In the genomic region with DNA sequence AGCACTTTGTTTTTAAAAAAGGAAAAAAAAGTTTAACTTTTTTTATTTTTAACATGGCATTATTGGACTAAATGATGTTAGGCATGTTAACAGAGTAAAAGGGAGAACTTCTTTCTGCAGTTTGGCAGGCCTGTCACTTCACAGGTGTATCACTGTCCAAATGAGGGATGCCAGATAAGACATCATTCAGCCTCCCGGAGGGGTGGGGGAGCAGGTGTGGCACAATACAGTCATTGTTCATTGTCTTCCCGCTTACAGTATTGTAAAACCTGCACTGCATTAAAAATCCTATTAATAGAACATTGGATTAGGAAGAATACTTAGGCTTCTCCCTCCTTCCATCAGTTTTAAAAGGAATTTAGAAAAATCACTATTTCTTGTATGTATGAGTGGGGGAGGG, we compare ENCODE assay signal across 12 cellular contexts.
DNase-seq lines count a peak whose midpoint lies in the region; TF ChIP-seq lines count a peak whose summit lies in the region.
"Had no signal": no experiment of that assay in that cellular context is flagged by ENCODE, and none has a peak within 500 bp of the region (broad histone marks: within the 10 kb centered on the region; RNA-seq: fewer than 3 reads in every experiment).

No MANE protein-coding gene starts in this region.

- H3K4me3 ChIP-seq in OCI-LY7 (ENCODE audit: low read depth, low read length, poor library complexity, severe bottlenecking): no peak overlapping the region
- H3K4me3 ChIP-seq in suprapubic skin: no peak overlapping the region
- no peak overlapping the region for H3K4me3 ChIP-seq in Caco-2 (ENCODE audit: low read depth, low read length)

- H4K20me1 ChIP-seq in OCI-LY7 (ENCODE audit: insufficient read depth, low read length): no peaks in the 10 kb centered on the region

- H2AFZ ChIP-seq in OCI-LY7 (ENCODE audit: low read length): no peak overlapping the region

- intact Hi-C loops in OCI-LY7 (cut with micrococcal nuclease; ENCODE audit: unreplicated experiment) (no loop called here), Caco-2 (cut with micrococcal nuclease; ENCODE audit: unreplicated experiment) (no loop called here)

- no peaks in the 10 kb centered on the region for H3K9me3 ChIP-seq in OCI-LY7 (ENCODE audit: low read length)
- H3K9me3 ChIP-seq in suprapubic skin: no peaks in the 10 kb centered on the region
- H3K9me3 ChIP-seq in Caco-2: no peaks in the 10 kb centered on the region

- DNase-seq in OCI-LY7 (ENCODE audit: low spot score) (no peak), epithelial cell of prostate (ENCODE audit: low read depth, low spot score) (no peak), suprapubic skin (ENCODE audit: low spot score in 2 of 2) (no peak), Caco-2 (no peak), AG08395 (ENCODE audit: low spot score) (no peak)
- no peak for DNase-seq in activated CD4-positive, alpha-beta T cell treated with anti-CD3 and anti-CD28 coated beads, Interleukin-2, amount 50 U/mL, for 1 hour
- DNase-seq: activated CD4-positive, alpha-beta memory T cell treated with anti-CD3 and anti-CD28 coated beads, Interleukin-2, amount 10 ng/mL, durations not matched to agents 7 days and 5 days; activated gamma-delta T cell; natural killer cell; T-helper 17 cell had no signal

- peaks cover 65% of the 10 kb centered on the region for H3K4me1 ChIP-seq in OCI-LY7 (ENCODE audit: insufficient read depth, low read length, poor library complexity, severe bottlenecking)
- peaks cover 20% of the 10 kb centered on the region for H3K4me1 ChIP-seq in suprapubic skin
- H3K4me1 ChIP-seq in Caco-2: peaks cover 13% of the 10 kb centered on the region; the same call in 1 of the 2 replicates

- no peaks in the 10 kb centered on the region for H3K36me3 ChIP-seq in OCI-LY7 (ENCODE audit: insufficient read depth, low read length)
- no peaks in the 10 kb centered on the region for H3K36me3 ChIP-seq in suprapubic skin
- H3K36me3 ChIP-seq in Caco-2 (ENCODE audit: control insufficient read depth, insufficient read depth, low read length): no peaks in the 10 kb centered on the region

- no peak for TF ChIP-seq POLR2A in suprapubic skin (IDR thresholded peaks at IDR 0.05)

- 41% methylated on average over 2 of the region's 2 CpGs for WGBS in suprapubic skin

- no peak overlapping the region for H3K4me3 Mint-ChIP-seq in Caco-2 (ENCODE audit: unreplicated experiment)
- H3K4me3 Mint-ChIP-seq: activated CD4-positive, alpha-beta memory T cell treated with anti-CD3 and anti-CD28 coated beads, Interleukin-2, amount 10 ng/mL, durations not matched to agents 7 days and 5 days; central memory CD8-positive, alpha-beta T cell; natural killer cell had no signal

- no peaks in the 10 kb centered on the region for H3K9me3 Mint-ChIP-seq in Caco-2 (ENCODE audit: unreplicated experiment)
- H3K9me3 Mint-ChIP-seq: activated CD4-positive, alpha-beta memory T cell treated with anti-CD3 and anti-CD28 coated beads, Interleukin-2, amount 10 ng/mL, durations not matched to agents 7 days and 5 days; central memory CD8-positive, alpha-beta T cell; natural killer cell had no signal

- H3K27ac ChIP-seq in OCI-LY7 (ENCODE audit: low read depth, low read length, poor library complexity, severe bottlenecking): no peak overlapping the region
- peak overlapping the region; percentile 85 for H3K27ac ChIP-seq in epithelial cell of prostate
- peak overlapping the region; percentile 27 for H3K27ac ChIP-seq in suprapubic skin

- POLR2A ChIA-PET in OCI-LY7 (lab: Charles Lee) (interaction anchor here (1.4 to 2.2 kb wide), 2 partner anchors 10 to 39 kb away, joined by 3 to 5 read pairs; no protein-coding TSS in a partner anchor), Caco-2 (lab: Charles Lee) (no interaction called here)

- no peak for TF ChIP-seq CTCF in OCI-LY7 (conservative IDR thresholded peaks at IDR 0.05; ENCODE audit: low read length)
- TF ChIP-seq CTCF in suprapubic skin (IDR thresholded peaks at IDR 0.05): no peak
- TF ChIP-seq CTCF in Caco-2 (IDR thresholded peaks at IDR 0.05; ENCODE audit: insufficient read depth in 1 of 2, low read depth in 1 of 2, low read length in 1 of 2, severe bottlenecking in 1 of 2, unreplicated experiment in 1 of 2): no peak

- no peak overlapping the region for H3K27ac Mint-ChIP-seq in Caco-2 (ENCODE audit: unreplicated experiment)
- H3K27ac Mint-ChIP-seq: activated CD4-positive, alpha-beta memory T cell treated with anti-CD3 and anti-CD28 coated beads, Interleukin-2, amount 10 ng/mL, durations not matched to agents 7 days and 5 days; natural killer cell; T-helper 17 cell had no signal

- no peak for TF ChIP-seq RAD21 in Ishikawa (IDR thresholded peaks at IDR 0.05; ENCODE audit: low read depth)

- BruUV-seq in OCI-LY7 (replicated peaks; lab: Mats Ljungman, UMichigan) (no TSS peak), Caco-2 (replicated peaks; lab: Mats Ljungman, UMichigan) (no TSS peak)

- no peaks in the 10 kb centered on the region for H3K27me3 ChIP-seq in suprapubic skin
- no peaks in the 10 kb centered on the region for H3K27me3 ChIP-seq in Caco-2 (replicated peaks; ENCODE audit: control insufficient read depth, insufficient read depth, low read length)

- CTCF ChIA-PET in OCI-LY7 (lab: Charles Lee; ENCODE audit: unreplicated experiment) (no interaction called here), Caco-2 (lab: Charles Lee) (interaction anchor here (0.6 kb wide), 1 partner anchor 81 kb away, joined by 3 read pairs; the partner anchor contains the start of gene CARMIL1)

- peaks cover 84% of the 10 kb centered on the region for H3K79me2 ChIP-seq in OCI-LY7 (ENCODE audit: insufficient read depth, low read depth, low read length)

- no peaks in the 10 kb centered on the region for H3K36me3 Mint-ChIP-seq in Caco-2 (ENCODE audit: insufficient read depth, unreplicated experiment)
- H3K36me3 Mint-ChIP-seq: natural killer cell had no signal

- TF ChIP-seq EP300 in Ishikawa (IDR thresholded peaks at IDR 0.05; ENCODE audit: borderline replicate concordance) (no peak), suprapubic skin (IDR thresholded peaks at IDR 0.05) (no peak)

- H3K27me3 Mint-ChIP-seq in Caco-2 (ENCODE audit: insufficient read depth, unreplicated experiment): no peaks in the 10 kb centered on the region
- H3K27me3 Mint-ChIP-seq: central memory CD8-positive, alpha-beta T cell; T-helper 17 cell had no signal

- H3K4me2 ChIP-seq in OCI-LY7 (ENCODE audit: low read length): peak overlapping the region; percentile 46

- H3K9me2 ChIP-seq in OCI-LY7 (ENCODE audit: insufficient read depth, low read length): no peaks in the 10 kb centered on the region

- H3K4me1 Mint-ChIP-seq in Caco-2 (ENCODE audit: low read depth, unreplicated experiment): peaks cover 4% of the 10 kb centered on the region
- H3K4me1 Mint-ChIP-seq: activated CD4-positive, alpha-beta memory T cell treated with anti-CD3 and anti-CD28 coated beads, Interleukin-2, amount 10 ng/mL, durations not matched to agents 7 days and 5 days; central memory CD8-positive, alpha-beta T cell; natural killer cell had no signal

TF ChIP-seq in Ishikawa, 13 proteins besides CTCF, POLR2A, EP300 and RAD21:
- 0 out of 2 replicates have a peak, but pooled peaks have one; percentile 6 for TF ChIP-seq TCF12 (IDR thresholded peaks at IDR 0.05; ENCODE audit: low read depth)
- TF ChIP-seq ZBTB7A (IDR thresholded peaks at IDR 0.05; ENCODE audit: low read depth): no peak
